ENCODE assay signal across 43 cellular contexts in genomic region chr20:33235696-33236095, GRCh38. TPM values are rescaled to one million over a fixed set of nuclear protein-coding genes. Genes with fewer than 3 reads are reported as not detected.
"Had no signal": no experiment of that assay in that cellular context is flagged by ENCODE, and none has a peak within 500 bp of the region (broad histone marks: within the 10 kb centered on the region; RNA-seq: fewer than 3 reads in every experiment).

Gene BPIFA1, plus strand, starts transcription at chr20:33235996. Its CDS starts 1,716 bp downstream, at chr20:33237712.

- H3K4me1 ChIP-seq: adrenal gland, ascending aorta, body of pancreas, breast epithelium had no signal

- H3K9me3 ChIP-seq: adrenal gland, ascending aorta, body of pancreas, breast epithelium had no signal

- H3K27ac ChIP-seq: adrenal gland, ascending aorta, body of pancreas, brain microvascular endothelial cell, breast epithelium, cardiac muscle cell had no signal

- H3K4me3 ChIP-seq: adrenal gland, ascending aorta, body of pancreas, breast epithelium, cardiac muscle cell had no signal

- H3K9me3 Mint-ChIP-seq: activated naive CD4-positive, alpha-beta T cell treated with anti-CD3 and anti-CD28 coated beads for 36 hours; activated naive CD4-positive, alpha-beta T cell treated with anti-CD3 and anti-CD28 coated beads, Interleukin-2, amount 50 U/mL, for 72 hours; activated naive CD8-positive, alpha-beta T cell treated with anti-CD3 and anti-CD28 coated beads for 36 hours; activated naive CD8-positive, alpha-beta T cell treated with anti-CD3 and anti-CD28 coated beads, Interleukin-2, amount 10 ng/mL, durations not matched to agents 7 days and 5 days; activated naive CD8-positive, alpha-beta T cell treated with anti-CD3 and anti-CD28 coated beads, Interleukin-2, amount 50 U/mL, for 24 hours; activated T-cell treated with anti-CD3 and anti-CD28 coated beads, Interleukin-2, amount 50 U/mL, for 24 hours; activated T-cell treated with anti-CD3 and anti-CD28 coated beads, Interleukin-2, amount 50 U/mL, for 4 hours; activated T-cell treated with anti-CD3 and anti-CD28 coated beads, Interleukin-2, amount 50 U/mL, for 72 hours; activated T-helper 1 cell treated with anti-CD3 and anti-CD28 coated beads, Interleukin-12 subunit alpha, Interleukin-12 subunit beta, Interleukin-2, Interleukin-4 antibody, amounts not matched to agents 30 ng/mL and 10 ng/mL and 1 ng/mL, durations not matched to agents 14 hours and 24 hours and 36 hours; activated T-helper 17 cell treated with anti-CD3 and anti-CD28 coated beads, Interleukin-2, amount 50 U/mL, for 72 hours; activated T-helper 2 cell treated with anti-CD3 and anti-CD28 coated beads, Interferon-gamma antibody, Interleukin-2, Interleukin-4, amounts not matched to agents 10 μg/mL and 5 μg/mL and 100 μg/mL, durations not matched to agents 14 hours and 24 hours and 36 hours; brain; central memory CD8-positive, alpha-beta T cell had no signal

- H3K4me3 Mint-ChIP-seq: activated naive CD4-positive, alpha-beta T cell treated with anti-CD3 and anti-CD28 coated beads for 36 hours; activated naive CD8-positive, alpha-beta T cell; activated naive CD8-positive, alpha-beta T cell treated with anti-CD3 and anti-CD28 coated beads for 36 hours; activated naive CD8-positive, alpha-beta T cell treated with anti-CD3 and anti-CD28 coated beads, Interleukin-2, amount 10 ng/mL, durations not matched to agents 7 days and 5 days; activated naive CD8-positive, alpha-beta T cell treated with anti-CD3 and anti-CD28 coated beads, Interleukin-2, amount 50 U/mL, for 24 hours; activated T-cell treated with anti-CD3 and anti-CD28 coated beads, Interleukin-2, amount 50 U/mL, for 24 hours; activated T-cell treated with anti-CD3 and anti-CD28 coated beads, Interleukin-2, amount 50 U/mL, for 4 hours; activated T-cell treated with anti-CD3 and anti-CD28 coated beads, Interleukin-2, amount 50 U/mL, for 72 hours; activated T-helper 1 cell treated with anti-CD3 and anti-CD28 coated beads, Interleukin-12 subunit alpha, Interleukin-12 subunit beta, Interleukin-2, Interleukin-4 antibody, amounts not matched to agents 30 ng/mL and 10 ng/mL and 1 ng/mL, durations not matched to agents 14 hours and 24 hours and 36 hours; activated T-helper 17 cell treated with anti-CD3 and anti-CD28 coated beads, Interleukin-2, amount 50 U/mL, for 72 hours; brain; central memory CD8-positive, alpha-beta T cell had no signal

- H3K36me3 Mint-ChIP-seq: activated naive CD4-positive, alpha-beta T cell treated with anti-CD3 and anti-CD28 coated beads, Interleukin-2, amount 50 U/mL, for 72 hours; activated naive CD8-positive, alpha-beta T cell; activated naive CD8-positive, alpha-beta T cell treated with anti-CD3 and anti-CD28 coated beads for 36 hours; activated naive CD8-positive, alpha-beta T cell treated with anti-CD3 and anti-CD28 coated beads, Interleukin-2, amount 10 ng/mL, durations not matched to agents 7 days and 5 days; brain had no signal

- H3K27me3 ChIP-seq: adrenal gland, ascending aorta, body of pancreas, brain microvascular endothelial cell had no signal

- DNase-seq: activated effector memory CD4-positive, alpha-beta T cell treated with anti-CD3 and anti-CD28 coated beads, Interleukin-2, amount 50 U/mL, for 16 hours; activated effector memory CD4-positive, alpha-beta T cell treated with Interleukin-2 at 50 U/mL for 16 hours; activated gamma-delta T cell; activated gamma-delta T cell treated with Interleukin-2 at 50 U/mL for 16 hours; activated naive CD4-positive, alpha-beta T cell; activated naive CD4-positive, alpha-beta T cell treated with anti-CD3 and anti-CD28 coated beads for 36 hours; activated naive CD4-positive, alpha-beta T cell treated with anti-CD3 and anti-CD28 coated beads, Interleukin-2, amount 50 U/mL, for 16 hours; activated naive CD4-positive, alpha-beta T cell treated with Interleukin-2 at 50 U/mL for 16 hours; activated naive CD8-positive, alpha-beta T cell treated with anti-CD3 and anti-CD28 coated beads for 36 hours; activated naive CD8-positive, alpha-beta T cell treated with anti-CD3 and anti-CD28 coated beads, Interleukin-2, amount 10 ng/mL, durations not matched to agents 7 days and 5 days; activated naive CD8-positive, alpha-beta T cell treated with anti-CD3 and anti-CD28 coated beads, Interleukin-2, amount 50 U/mL, for 24 hours; activated T-cell treated with anti-CD3 and anti-CD28 coated beads for 4 hours; activated T-cell treated with anti-CD3 and anti-CD28 coated beads, Interleukin-2, amount 50 U/mL, for 1 hour; activated T-cell treated with anti-CD3 and anti-CD28 coated beads, Interleukin-2, amount 50 U/mL, for 24 hours; activated T-cell treated with anti-CD3 and anti-CD28 coated beads, Interleukin-2, amount 50 U/mL, for 4 hours; activated T-cell treated with anti-CD3 and anti-CD28 coated beads, Interleukin-2, amount 50 U/mL, for 48 hours; activated T-cell treated with anti-CD3 and anti-CD28 coated beads, Interleukin-2, amount 50 U/mL, for 72 hours; adrenal gland; amniotic stem cell; amygdala; anterior cingulate cortex; aorta; body of pancreas; brain microvascular endothelial cell; caudate nucleus; central memory CD4-positive, alpha-beta T cell; cerebellar nuclear complex had no signal

- ATAC-seq: activated naive CD4-positive, alpha-beta T cell treated with anti-CD3 and anti-CD28 coated beads, Interleukin-2, amount 50 U/mL, for 72 hours; activated naive CD8-positive, alpha-beta T cell treated with anti-CD3 and anti-CD28 coated beads, Interleukin-2, amount 50 U/mL, for 24 hours; activated T-cell treated with anti-CD3 and anti-CD28 coated beads, Interleukin-2, amount 50 U/mL, for 4 hours; activated T-cell treated with anti-CD3 and anti-CD28 coated beads, Interleukin-2, amount 50 U/mL, for 72 hours; activated T-helper 17 cell treated with anti-CD3 and anti-CD28 coated beads, Interleukin-2, amount 50 U/mL, for 72 hours; body of pancreas had no signal

- H3K36me3 ChIP-seq: adrenal gland, ascending aorta, brain microvascular endothelial cell, breast epithelium, cardiac muscle cell had no signal

- H3K4me1 Mint-ChIP-seq: activated naive CD8-positive, alpha-beta T cell treated with anti-CD3 and anti-CD28 coated beads, Interleukin-2, amount 50 U/mL, for 24 hours; activated T-helper 17 cell treated with anti-CD3 and anti-CD28 coated beads, Interleukin-2, amount 50 U/mL, for 72 hours; brain; central memory CD8-positive, alpha-beta T cell had no signal

- H3K27ac Mint-ChIP-seq: activated naive CD4-positive, alpha-beta T cell treated with anti-CD3 and anti-CD28 coated beads for 36 hours; activated naive CD4-positive, alpha-beta T cell treated with anti-CD3 and anti-CD28 coated beads, Interleukin-2, amount 50 U/mL, for 72 hours; activated naive CD8-positive, alpha-beta T cell; activated naive CD8-positive, alpha-beta T cell treated with anti-CD3 and anti-CD28 coated beads for 36 hours; activated naive CD8-positive, alpha-beta T cell treated with anti-CD3 and anti-CD28 coated beads, Interleukin-2, amount 10 ng/mL, durations not matched to agents 7 days and 5 days; activated naive CD8-positive, alpha-beta T cell treated with anti-CD3 and anti-CD28 coated beads, Interleukin-2, amount 50 U/mL, for 24 hours; activated T-cell treated with anti-CD3 and anti-CD28 coated beads, Interleukin-2, amount 50 U/mL, for 24 hours; activated T-cell treated with anti-CD3 and anti-CD28 coated beads, Interleukin-2, amount 50 U/mL, for 72 hours; activated T-helper 1 cell treated with anti-CD3 and anti-CD28 coated beads, Interleukin-12 subunit alpha, Interleukin-12 subunit beta, Interleukin-2, Interleukin-4 antibody, amounts not matched to agents 30 ng/mL and 10 ng/mL and 1 ng/mL, durations not matched to agents 14 hours and 24 hours and 36 hours; activated T-helper 17 cell treated with anti-CD3 and anti-CD28 coated beads, Interleukin-2, amount 50 U/mL, for 72 hours; activated T-helper 2 cell treated with anti-CD3 and anti-CD28 coated beads, Interferon-gamma antibody, Interleukin-2, Interleukin-4, amounts not matched to agents 10 μg/mL and 5 μg/mL and 100 μg/mL, durations not matched to agents 14 hours and 24 hours and 36 hours; brain had no signal

RNA-seq across cellular contexts. Expression of gene BPIFA1, which starts in this region (rescaled TPM):
- total RNA-seq: activated naive CD4-positive, alpha-beta T cell treated with anti-CD3 and anti-CD28 coated beads for 36 hours; activated naive CD4-positive, alpha-beta T cell treated with anti-CD3 and anti-CD28 coated beads, Interleukin-2, amount 50 U/mL, for 72 hours; activated naive CD8-positive, alpha-beta T cell treated with anti-CD3 and anti-CD28 coated beads for 36 hours; activated naive CD8-positive, alpha-beta T cell treated with anti-CD3 and anti-CD28 coated beads, Interleukin-2, amount 10 ng/mL, durations not matched to agents 7 days and 5 days; activated T-cell treated with anti-CD3 and anti-CD28 coated beads, Interleukin-2, amount 50 U/mL, for 4 hours; activated T-cell treated with anti-CD3 and anti-CD28 coated beads, Interleukin-2, amount 50 U/mL, for 72 hours; activated T-helper 1 cell treated with anti-CD3 and anti-CD28 coated beads, Interleukin-12 subunit alpha, Interleukin-12 subunit beta, Interleukin-2, Interleukin-4 antibody, amounts not matched to agents 30 ng/mL and 10 ng/mL and 1 ng/mL, durations not matched to agents 14 hours and 24 hours and 36 hours; activated T-helper 17 cell treated with anti-CD3 and anti-CD28 coated beads, Interleukin-2, amount 50 U/mL, for 72 hours; activated T-helper 2 cell treated with anti-CD3 and anti-CD28 coated beads, Interferon-gamma antibody, Interleukin-2, Interleukin-4, amounts not matched to agents 10 μg/mL and 5 μg/mL and 100 μg/mL, durations not matched to agents 14 hours and 24 hours and 36 hours; adrenal gland; aorta; ascending aorta; astrocyte; body of pancreas; breast epithelium; bronchial epithelial cell; cardiac muscle cell; cardiac septum; cerebellum; chondrocyte had no signal
- polyA plus RNA-seq: adipose tissue, adrenal gland, aorta, cardiac muscle cell had no signal
